12 cellular contexts compared by ENCODE assay signal in the genomic region with DNA sequence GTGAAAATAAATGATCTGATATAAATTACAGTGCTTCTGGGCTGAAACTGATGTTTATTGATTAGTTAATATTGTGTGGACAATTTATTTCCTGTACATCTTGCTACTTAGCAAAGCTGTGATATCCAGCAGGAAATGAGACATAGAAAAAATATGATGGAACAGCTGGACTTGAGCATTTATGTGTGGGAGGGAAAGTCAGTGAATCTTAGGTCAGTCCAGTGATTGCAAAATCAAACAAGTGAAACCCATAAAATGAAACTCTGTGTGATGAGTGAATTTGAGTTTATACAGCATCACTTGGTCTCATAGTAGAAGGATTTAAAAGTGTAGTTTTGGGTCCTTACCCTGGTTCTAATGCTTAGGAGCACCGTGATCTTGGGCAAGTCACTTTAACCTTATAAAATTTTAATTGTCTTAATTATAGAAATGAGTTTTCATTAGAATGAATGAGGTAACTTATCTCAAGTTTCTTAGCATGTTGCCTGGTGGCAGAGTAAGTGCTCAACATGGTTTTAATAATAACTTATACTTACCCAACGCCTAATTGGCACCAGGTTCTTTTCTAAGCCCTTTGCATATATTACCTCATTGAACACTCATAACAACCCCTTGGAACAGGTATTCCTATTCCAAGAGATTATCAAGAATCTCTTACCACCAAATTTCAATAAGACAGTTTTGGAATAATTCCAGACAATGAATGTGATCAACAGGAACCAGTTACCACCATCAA.
DNase-seq lines count a peak whose midpoint lies in the region; ATAC-seq, FAIRE-seq and TF ChIP-seq lines count a peak whose summit lies in the region.
"Had no signal": no experiment of that assay in that cellular context is flagged by ENCODE, and none has a peak within 500 bp of the region (broad histone marks: within the 10 kb centered on the region; RNA-seq: fewer than 3 reads in every experiment).

No MANE protein-coding gene starts in this region.

- FAIRE-seq in GM12892 (lab: Jason Lieb, UNC), result peak; percentile 27
- FAIRE-seq: colon, GM19239 had no signal

- H3K27ac ChIP-seq in sigmoid colon, result peak overlapping the region; percentile 54 to 76 (median 66)

- TF ChIP-seq EP300 in sigmoid colon (IDR thresholded peaks at IDR 0.05), result no peak

- intact Hi-C loops in sigmoid colon (cut with DNase I), result loop anchor here (5.0 kb wide), 2 partner anchors 84 to 191 kb away; no protein-coding TSS in a partner anchor

- WGBS in sigmoid colon, 2 donors, result 40 to 66% methylated on average over 2 of the region's 2 CpGs

- no peaks in the 10 kb centered on the region for H3K36me3 ChIP-seq in sigmoid colon

- DNase-seq in GM12892 (ENCODE audit: insufficient read length) (no peak), SW 1271 (lab: John Stamatoyannopoulos, UW) (peak; percentile 48 to 91), fibroblast of villous mesenchyme (ENCODE audit: low read depth) (peak; percentile 97), sigmoid colon (no peak), superior temporal gyrus (ENCODE audit: extremely low spot score) (no peak), NCI-H526 treated with DMSO at 0.1 percent for 48 hours (lab: John Stamatoyannopoulos, UW) (no peak), DMS79 (lab: John Stamatoyannopoulos, UW) (no peak)
- DNase-seq: kidney, NCI-H526 had no signal

- H3K4me3 ChIP-seq in fibroblast of villous mesenchyme (ENCODE audit: low read depth, low read length), result no peak overlapping the region
- H3K4me3 ChIP-seq in sigmoid colon, result no peak overlapping the region

- peaks cover 0 to 83% (median 60%) of the 10 kb centered on the region in 4 donors for H3K4me1 ChIP-seq in sigmoid colon

- no peak for TF ChIP-seq POLR2A in GM12892 (IDR thresholded peaks at IDR 0.05; ENCODE audit: low read depth, low read length)
- TF ChIP-seq POLR2A in sigmoid colon (IDR thresholded peaks at IDR 0.05), result no peak

- H3K9me3 ChIP-seq in sigmoid colon, result no peaks in the 10 kb centered on the region

- H3K27me3 ChIP-seq in sigmoid colon, result no peaks in the 10 kb centered on the region

- no peak for TF ChIP-seq CTCF in fibroblast of villous mesenchyme (IDR thresholded peaks at IDR 0.05; ENCODE audit: insufficient read depth, low read depth, low read length)
- no peak for TF ChIP-seq CTCF in sigmoid colon (IDR thresholded peaks at IDR 0.05)

- ATAC-seq in HG03159 (IDR thresholded peaks at IDR 0.05; ENCODE audit: unreplicated experiment), result no peak

Comparison
In these comparisons a context has a peak if more than half of its experiments do, and no peak if none do; other contexts are left out.
1. DNase-seq: peak in SW 1271 (2 of 2) and fibroblast of villous mesenchyme (single experiment); none in GM12892 (single experiment), sigmoid colon (single experiment), superior temporal gyrus (single experiment), NCI-H526 treated with DMSO at 0.1 percent for 48 hours (single experiment) and DMS79 (single experiment).